Comparison of ENCODE assay signal across 8 cellular contexts in the genomic region with DNA sequence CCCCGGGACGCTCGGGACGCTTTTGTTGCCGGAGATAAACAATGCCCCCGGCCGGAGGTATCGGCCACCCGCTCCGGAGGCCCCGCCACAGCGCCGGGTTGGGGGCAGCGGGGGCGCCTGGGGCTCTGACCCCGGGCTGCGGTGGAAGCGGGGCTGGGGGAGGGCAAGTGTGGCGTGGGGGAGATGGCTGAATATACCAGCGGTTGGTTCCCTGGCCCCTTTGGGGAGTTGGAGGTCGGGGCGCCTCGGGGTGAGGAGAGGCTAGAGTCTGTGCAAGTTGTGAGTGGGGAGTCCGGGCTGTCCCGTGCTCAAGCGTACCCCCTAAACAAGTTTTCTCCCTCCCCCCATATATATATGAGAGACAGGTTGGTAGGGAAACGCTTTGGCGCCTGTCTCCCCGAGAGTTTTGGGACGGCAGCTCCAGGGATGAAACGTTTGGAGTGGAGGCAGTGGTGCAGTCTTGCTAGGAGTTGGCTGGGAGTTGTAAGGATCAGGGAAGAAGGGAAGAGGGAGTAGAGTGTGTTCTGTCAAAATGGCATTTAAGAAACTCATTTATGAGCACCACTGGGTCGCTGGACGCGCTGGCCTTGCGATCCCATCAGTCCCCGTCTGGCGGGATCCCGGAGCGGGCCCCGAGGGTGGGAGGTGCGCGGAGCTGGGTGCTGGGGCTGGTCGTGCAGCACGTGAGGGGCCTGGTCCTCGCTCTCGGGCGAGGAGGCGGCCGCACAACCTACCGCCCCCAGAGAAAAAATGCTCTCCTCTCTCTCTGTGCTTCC. TPM values are rescaled to one million over a fixed set of nuclear protein-coding genes. Genes with fewer than 3 reads are reported as not detected.
A peak's percentile ranks its signal among the peaks of the same experiment; 100 is the strongest.
DNase-seq lines count a peak whose midpoint lies in the region; ATAC-seq and TF ChIP-seq lines count a peak whose summit lies in the region.

No MANE protein-coding gene starts in this region.

- peaks cover 19% of the 10 kb centered on the region for H3K27me3 ChIP-seq in CD4-positive, CD25-positive, alpha-beta regulatory T cell (ENCODE audit: control insufficient read depth, insufficient read depth, low read length)
- no peaks in the 10 kb centered on the region for H3K27me3 ChIP-seq in trophoblast cell (ENCODE audit: insufficient read depth, low read length)
- no peaks in the 10 kb centered on the region for H3K27me3 ChIP-seq in Karpas-422 (ENCODE audit: low read length)

- peak overlapping the region; percentile 83 for H4K12ac ChIP-seq in trophoblast cell (ENCODE audit: low read depth, low read length)

- peak overlapping the region; percentile 89 for H4K91ac ChIP-seq in trophoblast cell (ENCODE audit: low read depth, low read length)

- no peak overlapping the region for H3K23ac ChIP-seq in trophoblast cell (ENCODE audit: low read length)

- peaks cover 0 to 7% (median 0%) of the 10 kb centered on the region in 7 donors for H3K9me3 Mint-ChIP-seq in CD4-positive, CD25-positive, alpha-beta regulatory T cell
- no peaks in the 10 kb centered on the region for H3K9me3 Mint-ChIP-seq in activated T-cell treated with anti-CD3 and anti-CD28 coated beads, Interleukin-2, amount 50 U/mL, for 24 hours
- H3K9me3 Mint-ChIP-seq in glutamatergic neuron (ENCODE audit: unreplicated experiment), result peaks cover 8% of the 10 kb centered on the region

- DNase-seq in CD4-positive, CD25-positive, alpha-beta regulatory T cell, result peak in 1 of 3 donors; percentile 4
- DNase-seq in HFF-Myc (ENCODE audit: extremely low read depth, low read depth), result no peak
- peak; percentile 39 for DNase-seq in activated T-cell treated with anti-CD3 and anti-CD28 coated beads, Interleukin-2, amount 50 U/mL, for 24 hours
- DNase-seq in glutamatergic neuron, result peak; percentile 69
- peak in 1 of 2 donors; percentile 46 for DNase-seq in trophoblast cell
- no peak for DNase-seq in Karpas-422

- no peaks in the 10 kb centered on the region for H3K9me2 ChIP-seq in Karpas-422 (replicated peaks; ENCODE audit: insufficient read depth, low read length)

- peak overlapping the region; percentile 94 for H3K18ac ChIP-seq in trophoblast cell (ENCODE audit: low read length)

- no CpG with 5 or more reads among the region's 50 CpGs for WGBS in trophoblast cell (ENCODE audit: extremely low coverage, insufficient coverage, insufficient read length)

- H4K20me1 ChIP-seq in Karpas-422 (ENCODE audit: insufficient read depth, low read depth, low read length), result no peaks in the 10 kb centered on the region

- H2AFZ ChIP-seq in trophoblast cell (ENCODE audit: insufficient read depth, low read length, poor library complexity) (peak overlapping the region; percentile 87), Karpas-422 (ENCODE audit: low read length) (no peak overlapping the region)

- H3K79me1 ChIP-seq in trophoblast cell (ENCODE audit: low read length), result peaks cover 9% of the 10 kb centered on the region

- no peaks in the 10 kb centered on the region for H3K36me3 ChIP-seq in CD4-positive, CD25-positive, alpha-beta regulatory T cell (ENCODE audit: control insufficient read depth, insufficient read depth, low read length)
- no peaks in the 10 kb centered on the region for H3K36me3 ChIP-seq in trophoblast cell (ENCODE audit: control insufficient read depth in 1 of 2, insufficient read depth in 2 of 2, low read length in 2 of 2)
- no peaks in the 10 kb centered on the region for H3K36me3 ChIP-seq in Karpas-422 (ENCODE audit: insufficient read depth, low read length)

- peak overlapping the region; percentile 37 for H3K4me3 ChIP-seq in CD4-positive, CD25-positive, alpha-beta regulatory T cell (ENCODE audit: low read depth, low read length)
- H3K4me3 ChIP-seq in HFF-Myc (replicated peaks; ENCODE audit: low read depth, low read length), result peak overlapping the region; percentile 90
- peak overlapping the region; percentile 88 for H3K4me3 ChIP-seq in trophoblast cell (ENCODE audit: low read depth, low read length)
- H3K4me3 ChIP-seq in Karpas-422 (ENCODE audit: low read length), result no peak overlapping the region

- peaks cover 82% of the 10 kb centered on the region for H3K27me3 Mint-ChIP-seq in CD4-positive, CD25-positive, alpha-beta regulatory T cell
- peaks cover 63% of the 10 kb centered on the region for H3K27me3 Mint-ChIP-seq in activated T-cell treated with anti-CD3 and anti-CD28 coated beads, Interleukin-2, amount 50 U/mL, for 24 hours
- peaks cover 3% of the 10 kb centered on the region for H3K27me3 Mint-ChIP-seq in glutamatergic neuron (ENCODE audit: unreplicated experiment)

- H3K36me3 Mint-ChIP-seq in CD4-positive, CD25-positive, alpha-beta regulatory T cell, result peaks cover 3% of the 10 kb centered on the region
- H3K36me3 Mint-ChIP-seq in activated T-cell treated with anti-CD3 and anti-CD28 coated beads, Interleukin-2, amount 50 U/mL, for 24 hours (ENCODE audit: low read depth), result no peaks in the 10 kb centered on the region
- no peaks in the 10 kb centered on the region for H3K36me3 Mint-ChIP-seq in glutamatergic neuron (ENCODE audit: unreplicated experiment)

- peak overlapping the region; percentile 85 for H2BK5ac ChIP-seq in trophoblast cell (ENCODE audit: low read depth, low read length, poor library complexity)

- peaks cover 24% of the 10 kb centered on the region for H3K4me1 ChIP-seq in CD4-positive, CD25-positive, alpha-beta regulatory T cell (ENCODE audit: control insufficient read depth, insufficient read depth, low read length, poor library complexity, severe bottlenecking)
- H3K4me1 ChIP-seq in trophoblast cell (ENCODE audit: control insufficient read depth in 1 of 2, insufficient read depth in 2 of 2, low read length in 2 of 2) (no peaks in the 10 kb centered on the region), Karpas-422 (ENCODE audit: low read length) (peaks cover 9% of the 10 kb centered on the region; the same call in 1 of the 2 replicates)

- peak overlapping the region; percentile 1 to 87 (median 72) for H3K4me3 Mint-ChIP-seq in CD4-positive, CD25-positive, alpha-beta regulatory T cell
- peak overlapping the region; percentile 68 for H3K4me3 Mint-ChIP-seq in activated T-cell treated with anti-CD3 and anti-CD28 coated beads, Interleukin-2, amount 50 U/mL, for 24 hours
- H3K4me3 Mint-ChIP-seq in glutamatergic neuron (ENCODE audit: unreplicated experiment), result peak overlapping the region; percentile 97

- TF ChIP-seq CTCF in HFF-Myc (IDR thresholded peaks at IDR 0.05; ENCODE audit: low read depth, low read length, missing control alignments), result no peak
- TF ChIP-seq CTCF in glutamatergic neuron (IDR thresholded peaks at IDR 0.05; ENCODE audit: partially characterized antibody, unreplicated experiment), result no peak

- H3K14ac ChIP-seq in trophoblast cell (ENCODE audit: low read length), result peak overlapping the region; percentile 94

- H2AK5ac ChIP-seq in trophoblast cell (ENCODE audit: low read length), result no peak overlapping the region

- H3K4me1 Mint-ChIP-seq in CD4-positive, CD25-positive, alpha-beta regulatory T cell, result peaks cover 0 to 31% (median 25%) of the 10 kb centered on the region in 4 donors
- peaks cover 23% of the 10 kb centered on the region for H3K4me1 Mint-ChIP-seq in activated T-cell treated with anti-CD3 and anti-CD28 coated beads, Interleukin-2, amount 50 U/mL, for 24 hours (ENCODE audit: low read depth)
- peaks cover 3% of the 10 kb centered on the region for H3K4me1 Mint-ChIP-seq in glutamatergic neuron (ENCODE audit: low read depth, unreplicated experiment)

- peak overlapping the region; percentile 79 for H3K9ac ChIP-seq in trophoblast cell (ENCODE audit: low read length)
- no peak overlapping the region for H3K9ac ChIP-seq in Karpas-422 (ENCODE audit: low read length)

- no peak overlapping the region for H2BK12ac ChIP-seq in trophoblast cell (ENCODE audit: low read length)

- no peak overlapping the region for H3K27ac ChIP-seq in CD4-positive, CD25-positive, alpha-beta regulatory T cell (ENCODE audit: insufficient read depth, low read length, poor library complexity, severe bottlenecking)
- no peak overlapping the region for H3K27ac ChIP-seq in trophoblast cell (ENCODE audit: low read depth, low read length)
- no peak overlapping the region for H3K27ac ChIP-seq in Karpas-422 (ENCODE audit: low read length)

- no peak overlapping the region for H2BK120ac ChIP-seq in trophoblast cell (ENCODE audit: insufficient read depth, low read length, poor library complexity)

- H4K8ac ChIP-seq in trophoblast cell (ENCODE audit: low read depth, low read length), result peak overlapping the region; percentile 82

- peak in 1 of 2 donors; percentile 37 for ATAC-seq in CD4-positive, CD25-positive, alpha-beta regulatory T cell (ENCODE audit: low read depth in 2 of 2)
- ATAC-seq in GM21360 (IDR thresholded peaks at IDR 0.05; ENCODE audit: unreplicated experiment) (no peak), HG02588 (IDR thresholded peaks at IDR 0.05; ENCODE audit: unreplicated experiment) (no peak)

- peaks cover 15% of the 10 kb centered on the region for H3K79me2 ChIP-seq in trophoblast cell (ENCODE audit: control insufficient read depth, insufficient read depth, low read length, poor library complexity)
- H3K79me2 ChIP-seq in Karpas-422 (ENCODE audit: low read length), result no peaks in the 10 kb centered on the region

- H3K9me3 ChIP-seq in CD4-positive, CD25-positive, alpha-beta regulatory T cell (ENCODE audit: control insufficient read depth in 2 of 2, low read length in 2 of 2), result no peaks in the 10 kb centered on the region
- H3K9me3 ChIP-seq in trophoblast cell (ENCODE audit: insufficient read depth, low read depth, low read length) (peaks cover 5% of the 10 kb centered on the region), Karpas-422 (ENCODE audit: low read length) (no peaks in the 10 kb centered on the region)

- H3K4ac ChIP-seq in trophoblast cell (ENCODE audit: low read depth, low read length), result peak overlapping the region; percentile 28

- H3K27ac Mint-ChIP-seq in CD4-positive, CD25-positive, alpha-beta regulatory T cell, result no peak overlapping the region
- no peak overlapping the region for H3K27ac Mint-ChIP-seq in activated T-cell treated with anti-CD3 and anti-CD28 coated beads, Interleukin-2, amount 50 U/mL, for 24 hours
- peak overlapping the region; percentile 74 for H3K27ac Mint-ChIP-seq in glutamatergic neuron (ENCODE audit: unreplicated experiment)

- H3K4me2 ChIP-seq in trophoblast cell (ENCODE audit: low read length) (peak overlapping the region; percentile 81), Karpas-422 (ENCODE audit: low read depth, low read length, poor library complexity, severe bottlenecking) (no peak overlapping the region)

RNA-seq across cellular contexts. Expression of gene TET1, which starts 1.0 kb away (rescaled TPM):
- 4.3 TPM for total RNA-seq in CD4-positive, CD25-positive, alpha-beta regulatory T cell
- polyA plus RNA-seq in CD4-positive, CD25-positive, alpha-beta regulatory T cell, result 1 to 10 TPM in 3 of 4 donors, under 1 TPM in 1; 0.95 to 1.9 (median 1.5) TPM
- total RNA-seq in glutamatergic neuron (ENCODE audit: unreplicated experiment), result 31.6 TPM
- polyA plus RNA-seq in trophoblast cell (2013), result 6.5 and 7.3 TPM in 2 replicates
- 2.2 and 5.4 TPM in 2 replicates for total RNA-seq in Karpas-422 (2014; rRNA removed; shearing (Covaris generic); ENCODE audit: low replicate concordance)

RNA-seq across cellular contexts. Expression of gene SLC25A16, which starts 33.8 kb away (rescaled TPM):
- total RNA-seq in CD4-positive, CD25-positive, alpha-beta regulatory T cell, result 34.7 TPM
- polyA plus RNA-seq in CD4-positive, CD25-positive, alpha-beta regulatory T cell, result 1 to 10 TPM; 7.4 to 9.6 (median 8.6) TPM
- total RNA-seq in glutamatergic neuron (ENCODE audit: unreplicated experiment), result 30.7 TPM
- 7.6 and 9.3 TPM in 2 replicates for polyA plus RNA-seq in trophoblast cell (2013)
- total RNA-seq in Karpas-422 (2014; rRNA removed; shearing (Covaris generic); ENCODE audit: low replicate concordance), result 9.6 and 13.9 TPM in 2 replicates

Comparison
In these comparisons a context has a peak if more than half of its experiments do, and no peak if none do; other contexts are left out.
1. DNase-seq: peak in activated T-cell treated with anti-CD3 and anti-CD28 coated beads, Interleukin-2, amount 50 U/mL, for 24 hours (single experiment) and glutamatergic neuron (single experiment); none in HFF-Myc (single experiment) and Karpas-422 (single experiment).
2. Peak in every context shown above with its lines, with median percentiles within 50 percentile points of each other: H3K4me3 Mint-ChIP-seq.